In the genomic region with DNA sequence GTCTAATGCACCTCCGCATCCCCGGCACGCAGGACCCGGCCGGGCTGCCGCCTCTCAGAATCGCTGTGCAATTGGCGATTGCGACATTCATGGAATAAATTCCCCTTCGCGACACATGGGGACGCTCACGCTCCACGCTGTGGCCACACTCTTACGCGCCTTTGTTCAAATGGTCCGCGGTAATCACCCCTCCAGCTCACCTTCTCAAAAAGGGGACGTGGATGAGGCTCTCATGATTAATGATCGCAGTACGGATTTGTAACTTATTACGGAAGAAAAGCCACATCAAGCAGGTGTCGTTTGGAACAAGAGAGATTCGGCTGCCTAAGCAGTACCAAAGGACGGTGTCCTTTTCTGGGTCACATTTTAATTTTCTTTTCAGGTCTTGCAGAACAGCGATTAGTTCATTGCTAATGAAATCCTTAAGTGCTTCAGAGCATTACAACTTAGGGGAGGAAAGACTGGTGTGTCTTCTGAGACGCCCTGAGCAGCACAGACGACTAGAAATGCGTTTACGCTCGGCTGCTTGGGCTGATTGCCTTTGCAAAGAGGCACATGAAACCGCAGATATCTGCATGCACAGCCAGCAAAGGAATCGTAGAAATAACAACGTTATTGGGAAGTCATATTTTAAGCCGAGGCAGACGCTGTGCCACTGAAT, we compare ENCODE assay signal across 2 cellular contexts.
TF ChIP-seq lines count a peak whose summit lies in the region.

No MANE protein-coding gene starts in this region.

TF ChIP-seq in IMR-90, 13 proteins besides CTCF, POLR2A, EP300 and RAD21:
- no peak for TF ChIP-seq RCOR1 (IDR thresholded peaks at IDR 0.05; ENCODE audit: insufficient replicate concordance, low read length)
- no peak for TF ChIP-seq MXI1 (IDR thresholded peaks at IDR 0.05; ENCODE audit: borderline replicate concordance, low read depth, low read length)
- TF ChIP-seq FOS (IDR thresholded peaks at IDR 0.05; ENCODE audit: low read depth, low read length), result no peak
- TF ChIP-seq MAZ (IDR thresholded peaks at IDR 0.05; ENCODE audit: borderline replicate concordance, low read depth, low read length), result no peak
- no peak for TF ChIP-seq CHD1 (IDR thresholded peaks at IDR 0.05; ENCODE audit: low read depth, low read length)
- TF ChIP-seq CEBPB (IDR thresholded peaks at IDR 0.05; ENCODE audit: low read depth, low read length), result peak; percentile 95
- no peak for TF ChIP-seq BHLHE40 (IDR thresholded peaks at IDR 0.05; ENCODE audit: low read depth, low read length)
- TF ChIP-seq SMC3 (IDR thresholded peaks at IDR 0.05; ENCODE audit: low read depth, low read length), result peak; percentile 52
- no peak for TF ChIP-seq RFX5 (IDR thresholded peaks at IDR 0.05; ENCODE audit: low read depth, low read length)
- TF ChIP-seq, protein P1, sequence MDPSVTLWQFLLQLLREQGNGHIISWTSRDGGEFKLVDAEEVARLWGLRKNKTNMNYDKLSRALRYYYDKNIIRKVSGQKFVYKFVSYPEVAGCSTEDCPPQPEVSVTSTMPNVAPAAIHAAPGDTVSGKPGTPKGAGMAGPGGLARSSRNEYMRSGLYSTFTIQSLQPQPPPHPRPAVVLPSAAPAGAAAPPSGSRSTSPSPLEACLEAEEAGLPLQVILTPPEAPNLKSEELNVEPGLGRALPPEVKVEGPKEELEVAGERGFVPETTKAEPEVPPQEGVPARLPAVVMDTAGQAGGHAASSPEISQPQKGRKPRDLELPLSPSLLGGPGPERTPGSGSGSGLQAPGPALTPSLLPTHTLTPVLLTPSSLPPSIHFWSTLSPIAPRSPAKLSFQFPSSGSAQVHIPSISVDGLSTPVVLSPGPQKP (IDR thresholded peaks at IDR 0.05; ENCODE audit: borderline replicate concordance, low read depth, low read length), result no peak

TF ChIP-seq in H1, 55 proteins besides CTCF, POLR2A, EP300 and RAD21:
- no peak for TF ChIP-seq BCL11A (IDR thresholded peaks at IDR 0.05; ENCODE audit: low read depth in 2 of 2, low read length in 2 of 2)
- TF ChIP-seq SP1 (IDR thresholded peaks at IDR 0.05; ENCODE audit: low read depth, low read length), result no peak
- peak; percentile 71 for TF ChIP-seq JUND (IDR thresholded peaks at IDR 0.05; ENCODE audit: low read length)
- TF ChIP-seq TBP (IDR thresholded peaks at IDR 0.05; ENCODE audit: low read depth, low read length), result no peak
- no peak for TF ChIP-seq TCF12 (IDR thresholded peaks at IDR 0.05; ENCODE audit: low read depth, low read length)
- TF ChIP-seq TEAD4 (IDR thresholded peaks at IDR 0.05; ENCODE audit: low read depth, low read length), result peak; percentile 73
- peak; percentile 100 for TF ChIP-seq CEBPB (IDR thresholded peaks at IDR 0.05; ENCODE audit: low read depth, low read length)
- TF ChIP-seq CREB1 (IDR thresholded peaks at IDR 0.05), result peak; percentile 51; the same call in 1 of the 2 replicates
- TF ChIP-seq RXRA (IDR thresholded peaks at IDR 0.05; ENCODE audit: insufficient read depth, low read depth, low read length), result no peak
- peak; percentile 67 for TF ChIP-seq BACH1 (IDR thresholded peaks at IDR 0.05; ENCODE audit: low read length)
- TF ChIP-seq GABPA (IDR thresholded peaks at IDR 0.05; ENCODE audit: borderline replicate concordance, insufficient read depth, low read length), result peak; percentile 25; the same call in 1 of the 2 replicates
- TF ChIP-seq NANOG (IDR thresholded peaks at IDR 0.05; ENCODE audit: insufficient read depth, low read depth, low read length, poor library complexity, severe bottlenecking), result peak; percentile 47
